ENCODE assay signal across 25 cellular contexts in the genomic region with DNA sequence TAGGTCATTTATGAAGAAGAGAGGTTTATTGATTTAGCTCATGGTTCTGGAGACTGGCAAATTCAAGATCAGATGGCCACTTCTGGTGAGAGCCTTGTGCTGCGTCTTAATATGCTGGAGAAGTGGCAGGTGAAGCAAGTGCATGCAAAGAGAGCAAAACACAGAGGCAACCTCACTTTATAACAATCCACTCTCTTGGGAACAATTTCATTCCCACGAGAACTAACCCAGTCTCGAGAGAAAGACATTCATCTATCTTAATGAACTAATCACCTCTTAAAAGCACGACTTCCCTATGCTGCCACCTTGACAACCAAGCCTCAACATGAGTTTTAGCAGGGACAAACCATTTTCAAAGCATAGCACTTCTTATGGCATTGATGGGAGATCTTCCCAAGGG.
DNase-seq lines count a peak whose midpoint lies in the region; ATAC-seq, FAIRE-seq and TF ChIP-seq lines count a peak whose summit lies in the region.
"Had no signal": no experiment of that assay in that cellular context is flagged by ENCODE, and none has a peak within 500 bp of the region (broad histone marks: within the 10 kb centered on the region; RNA-seq: fewer than 3 reads in every experiment).

No MANE protein-coding gene starts in this region.

- POLR2A ChIA-PET in IMR-90 (lab: Charles Lee; ENCODE audit: unreplicated experiment) = no interaction called here
- POLR2A ChIA-PET in activated CD4-positive, alpha-beta T cell treated with anti-CD3 and anti-CD28 coated beads, Interleukin-2, amount 10 ng/mL, durations not matched to agents 7 days and 5 days (lab: Charles Lee) = no interaction called here

- no peaks in the 10 kb centered on the region for H3K79me2 ChIP-seq in ACC112 (ENCODE audit: control insufficient read depth, insufficient read depth, low read length, unreplicated experiment)

- no peaks in the 10 kb centered on the region for H3K9me3 ChIP-seq in IMR-90 (ENCODE audit: control insufficient read depth, insufficient read depth, low read length)
- H3K9me3 ChIP-seq: suprapubic skin had no signal

- in situ Hi-C loops in IMR-90 (cut with MboI; ENCODE audit: low sequenced_read_pairs) = no loop called here

- intact Hi-C loops in IMR-90 (cut with micrococcal nuclease) = loop anchor here (5.0 kb wide), 2 partner anchors 152 to 292 kb away; no protein-coding TSS in a partner anchor

- FAIRE-seq in HTR-8/SVneo (lab: Jason Lieb, UNC) = no peak
- FAIRE-seq: D721Med had no signal

- peaks cover 27% of the 10 kb centered on the region for H3K4me1 ChIP-seq in ACC112 (ENCODE audit: control insufficient read depth, insufficient read depth, low read length, unreplicated experiment)
- H3K4me1 ChIP-seq in IMR-90 (ENCODE audit: control insufficient read depth, insufficient read depth, low read length) = peaks cover 15% of the 10 kb centered on the region

- H3K9ac ChIP-seq in IMR-90 (ENCODE audit: low read depth, low read length) = no peak overlapping the region

- H4K91ac ChIP-seq in IMR-90 (ENCODE audit: insufficient read depth, low read depth, low read length) = peak overlapping the region; percentile 61

- H3K4me3 Mint-ChIP-seq in chondrocyte (ENCODE audit: unreplicated experiment) (no peak overlapping the region), osteocyte (ENCODE audit: unreplicated experiment) (no peak overlapping the region)
- no peak overlapping the region for H3K4me3 Mint-ChIP-seq in activated CD4-positive, alpha-beta T cell treated with anti-CD3 and anti-CD28 coated beads, Interleukin-2, amount 10 ng/mL, durations not matched to agents 7 days and 5 days
- H3K4me3 Mint-ChIP-seq: CD14-positive monocyte; memory B cell; stimulated activated memory B cell treated with anti-CD40 and anti-IgM and Interleukin-4, amounts not matched to agents 10 μg/mL and 1 μg/mL and 100 μg/mL, for 72 hours had no signal

- H3K9me1 ChIP-seq in IMR-90 (ENCODE audit: insufficient read depth, low read length) = peaks cover 11% of the 10 kb centered on the region; the same call in 1 of the 2 replicates

- H3K9me3 Mint-ChIP-seq in chondrocyte (ENCODE audit: low read depth) (no peaks in the 10 kb centered on the region), osteocyte (ENCODE audit: unreplicated experiment) (no peaks in the 10 kb centered on the region)
- H3K9me3 Mint-ChIP-seq in activated CD4-positive, alpha-beta T cell treated with anti-CD3 and anti-CD28 coated beads, Interleukin-2, amount 10 ng/mL, durations not matched to agents 7 days and 5 days = no peaks in the 10 kb centered on the region
- H3K9me3 Mint-ChIP-seq: memory B cell; stimulated activated memory B cell treated with anti-CD40 and anti-IgM and Interleukin-4, amounts not matched to agents 10 μg/mL and 1 μg/mL and 100 μg/mL, for 72 hours had no signal

- peak overlapping the region; percentile 61 for H3K18ac ChIP-seq in IMR-90 (ENCODE audit: low read depth, low read length)

- peak overlapping the region; percentile 66 for H3K14ac ChIP-seq in IMR-90 (replicated peaks; ENCODE audit: low read depth, low read length)

- dilution Hi-C loops in IMR-90 (cut with HindIII; ENCODE audit: low sequenced_read_pairs, unreplicated experiment) = no loop called here

- peak overlapping the region; percentile 53; the same call in 2 of the 3 replicates for H2BK15ac ChIP-seq in IMR-90 (ENCODE audit: low read depth, low read length)

- no peak for TF ChIP-seq RAD21 in IMR-90 (IDR thresholded peaks at IDR 0.05; ENCODE audit: low read length)

- H3K4ac ChIP-seq in IMR-90 (ENCODE audit: low read depth, low read length) = peak overlapping the region; percentile 73

- peaks cover 8% of the 10 kb centered on the region; the same call in 1 of the 2 replicates for H4K20me1 ChIP-seq in IMR-90 (ENCODE audit: insufficient read depth, low read length)

- DNase-seq in IMR-90 (no peak), chondrocyte (ENCODE audit: low spot score) (no peak), osteocyte (ENCODE audit: extremely low spot score, unreplicated experiment) (no peak), HTR-8/SVneo (ENCODE audit: insufficient read length, low spot score) (no peak)
- no peak for DNase-seq in activated CD4-positive, alpha-beta T cell treated with anti-CD3 and anti-CD28 coated beads, Interleukin-2, amount 50 U/mL, for 1 hour
- DNase-seq in activated CD4-positive, alpha-beta T cell treated with anti-CD3 and anti-CD28 coated beads, Interleukin-2, amount 10 ng/mL, durations not matched to agents 7 days and 5 days = no peak
- DNase-seq: activated CD4-positive, alpha-beta T cell treated with anti-CD3 and anti-CD28 coated beads for 4 hours; activated naive CD4-positive, alpha-beta T cell treated with Interleukin-2 at 50 U/mL for 16 hours; activated T-cell treated with anti-CD3 and anti-CD28 coated beads, Interleukin-2, amount 50 U/mL, for 48 hours; amniotic stem cell; central memory CD4-positive, alpha-beta T cell; dorsolateral prefrontal cortex; MM.1S; NCI-H1417 treated with DMSO at 0.1 percent for 48 hours; NCI-H345; NCI-H748 treated with DMSO at 0.1 percent for 48 hours; nucleus accumbens; stimulated activated CD4-positive, alpha-beta T cell treated with anti-CD3 and anti-CD28 coated beads, Interleukin-2, amount 100 ng/mL, for 48 hours had no signal

- peak overlapping the region; percentile 88 for H2BK5ac ChIP-seq in IMR-90 (ENCODE audit: low read depth, low read length, poor library complexity, severe bottlenecking)

- CTCF ChIA-PET in IMR-90 (lab: Yijun Ruan, JAX) = no interaction called here
- CTCF ChIA-PET in activated CD4-positive, alpha-beta T cell treated with anti-CD3 and anti-CD28 coated beads, Interleukin-2, amount 10 ng/mL, durations not matched to agents 7 days and 5 days (lab: Charles Lee) = no interaction called here

- H2BK20ac ChIP-seq in IMR-90 (ENCODE audit: low read depth, low read length) = peak overlapping the region; percentile 11

- H3K4me1 Mint-ChIP-seq in chondrocyte (ENCODE audit: low read depth) (peaks cover 54% of the 10 kb centered on the region), osteocyte (ENCODE audit: unreplicated experiment) (peaks cover 42% of the 10 kb centered on the region)
- no peaks in the 10 kb centered on the region for H3K4me1 Mint-ChIP-seq in activated CD4-positive, alpha-beta T cell treated with anti-CD3 and anti-CD28 coated beads, Interleukin-2, amount 10 ng/mL, durations not matched to agents 7 days and 5 days
- H3K4me1 Mint-ChIP-seq: CD14-positive monocyte; stimulated activated memory B cell treated with anti-CD40 and anti-IgM and Interleukin-4, amounts not matched to agents 10 μg/mL and 1 μg/mL and 100 μg/mL, for 72 hours had no signal

- H3K27me3 ChIP-seq in ACC112 (ENCODE audit: insufficient read depth, low read length) (no peaks in the 10 kb centered on the region), IMR-90 (ENCODE audit: control insufficient read depth, insufficient read depth, low read length) (no peaks in the 10 kb centered on the region)
- H3K27me3 ChIP-seq: dorsolateral prefrontal cortex, suprapubic skin had no signal

- 0 out of 2 replicates have a peak overlapping the region, but pooled peaks have one; percentile 8 for H3K4me2 ChIP-seq in IMR-90 (ENCODE audit: low read depth, low read length)

- H3K4me3 ChIP-seq in ACC112 (ENCODE audit: low read depth, low read length) (no peak overlapping the region), IMR-90 (ENCODE audit: insufficient read depth, low read depth, low read length) (no peak overlapping the region)
- H3K4me3 ChIP-seq: dorsolateral prefrontal cortex, suprapubic skin had no signal

- ATAC-seq in IMR-90 (ENCODE audit: low read depth) (no peak), GM18502 (IDR thresholded peaks at IDR 0.05; ENCODE audit: poor library complexity, unreplicated experiment) (no peak)
- ATAC-seq: stimulated activated memory B cell treated with anti-CD40 and anti-IgM and Interleukin-4, amounts not matched to agents 10 μg/mL and 1 μg/mL and 100 μg/mL, for 72 hours had no signal

- H4K5ac ChIP-seq in IMR-90 (ENCODE audit: low read depth, low read length) = peak overlapping the region; percentile 34; the same call in 1 of the 2 replicates

- no TSS peak for BruUV-seq in IMR-90 (replicated peaks; lab: Mats Ljungman, UMichigan)

- peak overlapping the region; percentile 85 for H2AK5ac ChIP-seq in IMR-90 (ENCODE audit: low read depth, low read length)

- peak overlapping the region; percentile 0; the same call in 1 of the 2 replicates for H3K23ac ChIP-seq in IMR-90 (ENCODE audit: low read depth, low read length)

- H3K56ac ChIP-seq in IMR-90 (ENCODE audit: extremely low read depth, insufficient read depth, low read length) = 0 out of 2 replicates have a peak overlapping the region, but pooled peaks have one; percentile 18

- no peak for TF ChIP-seq POLR2A in IMR-90 (IDR thresholded peaks at IDR 0.05; ENCODE audit: low read depth, low read length)

- H3K36me3 ChIP-seq in ACC112 (ENCODE audit: insufficient read depth, low read length) (peaks cover 26% of the 10 kb centered on the region), IMR-90 (ENCODE audit: control insufficient read depth, insufficient read depth, low read length) (peaks cover 36% of the 10 kb centered on the region)
- H3K36me3 ChIP-seq: suprapubic skin had no signal

- TF ChIP-seq CTCF in IMR-90 (conservative IDR thresholded peaks at IDR 0.05; ENCODE audit: low read depth, low read length) (no peak), chondrocyte (IDR thresholded peaks at IDR 0.05) (no peak), osteocyte (IDR thresholded peaks at IDR 0.05) (no peak)

- H3K27me3 Mint-ChIP-seq in chondrocyte (ENCODE audit: low read depth) (no peaks in the 10 kb centered on the region), osteocyte (ENCODE audit: unreplicated experiment) (no peaks in the 10 kb centered on the region)
- peaks cover 14% of the 10 kb centered on the region for H3K27me3 Mint-ChIP-seq in activated CD4-positive, alpha-beta T cell treated with anti-CD3 and anti-CD28 coated beads, Interleukin-2, amount 10 ng/mL, durations not matched to agents 7 days and 5 days

- H2AFZ ChIP-seq in ACC112 (ENCODE audit: low read length, unreplicated experiment) = no peak overlapping the region
- H2AFZ ChIP-seq in IMR-90 (replicated peaks; ENCODE audit: low read length, poor library complexity) = no peak overlapping the region

- H3K27ac Mint-ChIP-seq in chondrocyte (ENCODE audit: unreplicated experiment) = peak overlapping the region; percentile 94
- H3K27ac Mint-ChIP-seq in osteocyte (ENCODE audit: unreplicated experiment) = peak overlapping the region; percentile 90
- H3K27ac Mint-ChIP-seq in activated CD4-positive, alpha-beta T cell treated with anti-CD3 and anti-CD28 coated beads, Interleukin-2, amount 10 ng/mL, durations not matched to agents 7 days and 5 days = no peak overlapping the region
- H3K27ac Mint-ChIP-seq: CD14-positive monocyte; memory B cell; stimulated activated memory B cell treated with anti-CD40 and anti-IgM and Interleukin-4, amounts not matched to agents 10 μg/mL and 1 μg/mL and 100 μg/mL, for 72 hours had no signal

- peak overlapping the region; percentile 61 for H2BK120ac ChIP-seq in IMR-90 (ENCODE audit: low read depth, low read length)

- WGBS in IMR-90 (ENCODE audit: extremely low coverage in 2 of 2, insufficient read length in 1 of 2), 2 experiments = 100% methylated on average over 1 of the region's 4 CpGs; no CpG with 5 or more reads in 1 of the 2 experiments

- H2AK9ac ChIP-seq in IMR-90 (replicated peaks; ENCODE audit: low read depth, low read length, poor library complexity) = no peak overlapping the region

- peaks cover 24 to 41% of the 10 kb centered on the region in 2 experiments for H3K79me1 ChIP-seq in IMR-90 (ENCODE audit: low read depth in 1 of 2, low read length in 2 of 2)

- H4K8ac ChIP-seq in IMR-90 (ENCODE audit: low read depth in 2 of 2, low read length in 2 of 2) = peak overlapping the region; percentile 68 to 74; a peak in 2 of 4 replicates

- H3K27ac ChIP-seq in ACC112 (ENCODE audit: low read depth, low read length) (0 out of 2 replicates have a peak overlapping the region, but pooled peaks have one; percentile 59), IMR-90 (ENCODE audit: insufficient read depth, low read length) (peak overlapping the region; percentile 19; the same call in 1 of the 2 replicates)
- H3K27ac ChIP-seq: suprapubic skin had no signal

- H3K36me3 Mint-ChIP-seq in chondrocyte (ENCODE audit: low read depth) (peaks cover 32% of the 10 kb centered on the region), osteocyte (ENCODE audit: unreplicated experiment) (peaks cover 28% of the 10 kb centered on the region)
- H3K36me3 Mint-ChIP-seq in activated CD4-positive, alpha-beta T cell treated with anti-CD3 and anti-CD28 coated beads, Interleukin-2, amount 10 ng/mL, durations not matched to agents 7 days and 5 days (ENCODE audit: low read depth) = no peaks in the 10 kb centered on the region
- H3K36me3 Mint-ChIP-seq: CD14-positive monocyte; memory B cell; stimulated activated memory B cell treated with anti-CD40 and anti-IgM and Interleukin-4, amounts not matched to agents 10 μg/mL and 1 μg/mL and 100 μg/mL, for 72 hours had no signal
